1 cellular context compared by ENCODE assay signal in the genomic region with DNA sequence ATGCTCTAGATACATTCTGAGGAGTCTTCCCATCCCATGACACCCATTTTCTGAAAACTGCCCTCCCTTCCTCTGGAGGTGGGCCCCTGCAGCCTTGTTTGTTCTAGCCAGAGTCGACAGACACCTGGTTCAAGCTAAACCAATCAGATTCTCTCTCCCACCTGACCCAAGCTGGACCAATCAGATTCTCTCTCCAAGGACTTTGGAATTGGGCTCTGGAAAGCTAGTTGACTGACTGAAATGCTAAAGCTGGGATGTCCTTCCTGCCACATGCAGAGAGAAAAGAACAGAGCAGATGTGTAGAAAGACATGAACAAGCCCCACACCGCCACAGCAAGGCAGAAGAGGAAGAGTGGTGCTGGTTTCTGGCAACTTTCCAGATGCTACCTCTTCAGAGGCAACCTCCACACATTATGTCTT.
TF ChIP-seq lines count a peak whose summit lies in the region.

No MANE protein-coding gene starts in this region.

TF ChIP-seq in HepG2, 621 proteins besides CTCF, POLR2A, EP300 and RAD21 (continued from another document):
- TF ChIP-seq, protein P1, sequence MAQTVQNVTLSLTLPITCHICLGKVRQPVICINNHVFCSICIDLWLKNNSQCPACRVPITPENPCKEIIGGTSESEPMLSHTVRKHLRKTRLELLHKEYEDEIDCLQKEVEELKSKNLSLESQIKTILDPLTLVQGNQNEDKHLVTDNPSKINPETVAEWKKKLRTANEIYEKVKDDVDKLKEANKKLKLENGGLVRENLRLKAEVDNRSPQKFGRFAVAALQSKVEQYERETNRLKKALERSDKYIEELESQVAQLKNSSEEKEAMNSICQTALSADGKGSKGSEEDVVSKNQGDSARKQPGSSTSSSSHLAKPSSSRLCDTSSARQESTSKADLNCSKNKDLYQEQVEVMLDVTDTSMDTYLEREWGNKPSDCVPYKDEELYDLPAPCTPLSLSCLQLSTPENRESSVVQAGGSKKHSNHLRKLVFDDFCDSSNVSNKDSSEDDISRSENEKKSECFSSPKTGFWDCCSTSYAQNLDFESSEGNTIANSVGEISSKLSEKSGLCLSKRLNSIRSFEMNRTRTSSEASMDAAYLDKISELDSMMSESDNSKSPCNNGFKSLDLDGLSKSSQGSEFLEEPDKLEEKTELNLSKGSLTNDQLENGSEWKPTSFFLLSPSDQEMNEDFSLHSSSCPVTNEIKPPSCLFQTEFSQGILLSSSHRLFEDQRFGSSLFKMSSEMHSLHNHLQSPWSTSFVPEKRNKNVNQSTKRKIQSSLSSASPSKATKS (CRISPR knock-in tag; IDR thresholded peaks at IDR 0.05) = no peak
- TF ChIP-seq PHB2 (IDR thresholded peaks at IDR 0.05; ENCODE audit: partially characterized antibody) = no peak
- no peak for TF ChIP-seq CREB1 (IDR thresholded peaks at IDR 0.05)
- TF ChIP-seq CREB1 (CRISPR knock-in tag; IDR thresholded peaks at IDR 0.05) = peak; percentile 51; the same call in 1 of the 2 replicates
TF ChIP-seq in HepG2: peak in this region for 62.
